In the genomic region with DNA sequence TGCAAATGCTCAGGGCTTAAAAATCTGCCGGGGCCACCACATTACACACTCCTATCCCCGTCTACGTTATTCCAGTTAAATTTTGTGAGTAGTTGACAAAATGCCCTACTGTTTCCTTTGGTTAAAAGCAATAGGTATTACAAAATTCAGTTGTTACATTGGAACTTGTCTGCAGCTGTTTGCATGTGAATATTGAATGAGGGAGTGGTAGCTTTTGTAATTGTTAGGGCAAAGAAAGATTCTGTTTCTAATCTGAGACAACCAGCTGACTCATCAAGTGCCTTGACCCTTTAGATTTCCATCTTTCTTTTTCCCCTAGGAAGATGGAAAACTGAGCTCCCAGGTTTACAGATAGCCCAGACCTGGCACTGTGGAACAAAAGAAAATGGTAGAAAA, we compare ENCODE assay signal across 9 cellular contexts. TPM values are rescaled to one million over a fixed set of nuclear protein-coding genes. Genes with fewer than 3 reads are reported as not detected.
DNase-seq lines count a peak whose midpoint lies in the region; ATAC-seq and TF ChIP-seq lines count a peak whose summit lies in the region.
"Had no signal": no experiment of that assay in that cellular context is flagged by ENCODE, and none has a peak within 500 bp of the region (broad histone marks: within the 10 kb centered on the region; RNA-seq: fewer than 3 reads in every experiment).

No MANE protein-coding gene starts in this region.

- DNase-seq in choroid plexus epithelial cell (ENCODE audit: low read depth) (peak; percentile 44), neuronal stem cell (ENCODE audit: low spot score) (no peak), cerebellum (ENCODE audit: low spot score) (no peak), germinal center (ENCODE audit: low spot score) (no peak)
- no peak for DNase-seq in NK-92 treated with Interleukin-12 subunit alpha and Interleukin-12 subunit beta, amount 100 ng/mL, for 24 hours (lab: John Stamatoyannopoulos, UW)

- H3K9ac ChIP-seq in BLaER1 treated with 17β-estradiol and CSF1 and Interleukin-3, amounts not matched to agents 10 nM and 100 nM, result 0 out of 22 replicates have a peak overlapping the region, but pooled peaks of 1 of the 11 experiments have one; percentile 2
- H3K9ac ChIP-seq in neuronal stem cell (ENCODE audit: low read depth, low read length, poor library complexity), result no peak overlapping the region

- no peak overlapping the region for H3K14ac ChIP-seq in neuronal stem cell (ENCODE audit: low read length)

- H2BK15ac ChIP-seq in neuronal stem cell (ENCODE audit: low read length), result no peak overlapping the region

- H3K27me3 ChIP-seq in BLaER1 treated with 17β-estradiol and CSF1 and Interleukin-3, amounts not matched to agents 10 nM and 100 nM, result no peaks in the 10 kb centered on the region
- no peaks in the 10 kb centered on the region for H3K27me3 ChIP-seq in neuronal stem cell (ENCODE audit: control insufficient read depth in 3 of 3, insufficient read depth in 3 of 3, low read depth in 1 of 3, low read length in 3 of 3)
- H3K27me3 ChIP-seq: MG63 had no signal

- H3K4me3 ChIP-seq in BLaER1 treated with 17β-estradiol and CSF1 and Interleukin-3, amounts not matched to agents 10 nM and 100 nM, result no peak overlapping the region
- no peak overlapping the region for H3K4me3 ChIP-seq in choroid plexus epithelial cell (ENCODE audit: low read depth, low read length)
- H3K4me3 ChIP-seq in neuronal stem cell (ENCODE audit: low read length in 2 of 2), result no peak overlapping the region
- H3K4me3 ChIP-seq: MG63 had no signal

- no peak for TF ChIP-seq CTCF in choroid plexus epithelial cell (conservative IDR thresholded peaks at IDR 0.05; ENCODE audit: low read depth, low read length)

- H3K18ac ChIP-seq in neuronal stem cell (ENCODE audit: low read length), result no peak overlapping the region

- no peak overlapping the region for H3K4ac ChIP-seq in neuronal stem cell (ENCODE audit: low read length)

- H2BK120ac ChIP-seq in neuronal stem cell (ENCODE audit: low read depth, low read length), result no peak overlapping the region

- no peak overlapping the region for H4K91ac ChIP-seq in neuronal stem cell (ENCODE audit: low read depth, low read length, poor library complexity)

- H2AFZ ChIP-seq in neuronal stem cell (ENCODE audit: low read length), result no peak overlapping the region

- H3K9me3 ChIP-seq in BLaER1 treated with 17β-estradiol and CSF1 and Interleukin-3, amounts not matched to agents 10 nM and 100 nM (replicated peaks in 1 of 11), result no peaks in the 10 kb centered on the region
- no peaks in the 10 kb centered on the region for H3K9me3 ChIP-seq in KOPT-K1 (ENCODE audit: insufficient read depth, low read length, poor library complexity, severe bottlenecking)
- no peaks in the 10 kb centered on the region for H3K9me3 ChIP-seq in neuronal stem cell (replicated peaks in 1 of 2; ENCODE audit: control insufficient read depth in 2 of 2, insufficient read depth in 1 of 2, low read depth in 1 of 2, low read length in 2 of 2)
- H3K9me3 ChIP-seq: MG63 had no signal

- H3K27ac ChIP-seq in BLaER1 treated with 17β-estradiol and CSF1 and Interleukin-3, amounts not matched to agents 10 nM and 100 nM, result peak overlapping the region in 4 of 11 experiments; percentile 27 to 46 (median 43); a peak in 4 of 22 replicates
- H3K27ac ChIP-seq in KOPT-K1 (ENCODE audit: low read depth, low read length, poor library complexity, severe bottlenecking) (peak overlapping the region; percentile 15), neuronal stem cell (replicated peaks; ENCODE audit: low read length) (peak overlapping the region; percentile 6)

- WGBS in neuronal stem cell (ENCODE audit: extremely low coverage in 2 of 2, insufficient read length in 2 of 2, insufficient replicate concordance in 1 of 2), 2 donors, result no CpG with 5 or more reads among the region's 3 CpGs

- peaks cover 17% of the 10 kb centered on the region for H3K79me1 ChIP-seq in neuronal stem cell (ENCODE audit: low read depth, low read length)

- H3K23ac ChIP-seq in neuronal stem cell (ENCODE audit: low read depth, low read length, poor library complexity), result no peak overlapping the region

- H4K20me1 ChIP-seq in BLaER1 treated with 17β-estradiol and CSF1 and Interleukin-3, amounts not matched to agents 10 nM and 100 nM, result peaks cover 96 to 100% (median 100%) of the 10 kb centered on the region in 11 experiments

- no peak for ATAC-seq in HG03025 (IDR thresholded peaks at IDR 0.05; ENCODE audit: low FRiP score, unreplicated experiment)

- peaks cover 33 to 100% (median 86%) of the 10 kb centered on the region in 10 experiments for H3K4me1 ChIP-seq in BLaER1 treated with 17β-estradiol and CSF1 and Interleukin-3, amounts not matched to agents 10 nM and 100 nM
- H3K4me1 ChIP-seq in neuronal stem cell (ENCODE audit: control insufficient read depth in 2 of 2, insufficient read depth in 1 of 2, low read depth in 1 of 2, low read length in 2 of 2), result peaks cover 2 to 34% of the 10 kb centered on the region in 2 donors

- H3K36me3 ChIP-seq in BLaER1 treated with 17β-estradiol and CSF1 and Interleukin-3, amounts not matched to agents 10 nM and 100 nM, result peaks cover 17 to 60% (median 48%) of the 10 kb centered on the region in 11 experiments
- peaks cover 30% of the 10 kb centered on the region for H3K36me3 ChIP-seq in KOPT-K1 (ENCODE audit: insufficient read depth, low read length)
- H3K36me3 ChIP-seq in neuronal stem cell (replicated peaks in 1 of 2; ENCODE audit: control insufficient read depth in 2 of 2, insufficient read depth in 2 of 2, low read length in 2 of 2), result peaks cover 21 to 46% of the 10 kb centered on the region in 2 donors

- H2BK5ac ChIP-seq in neuronal stem cell (ENCODE audit: low read length), result no peak overlapping the region

- H2BK12ac ChIP-seq in neuronal stem cell (ENCODE audit: low read length), result no peak overlapping the region

- peak overlapping the region in 9 of 11 experiments; percentile 43 to 91 (median 67); a peak in 14 of 22 replicates for H3K4me2 ChIP-seq in BLaER1 treated with 17β-estradiol and CSF1 and Interleukin-3, amounts not matched to agents 10 nM and 100 nM
- no peak overlapping the region for H3K4me2 ChIP-seq in neuronal stem cell (ENCODE audit: insufficient read depth, low read length, poor library complexity, severe bottlenecking)

- no peak overlapping the region for H2AK5ac ChIP-seq in neuronal stem cell (ENCODE audit: low read depth, low read length)

- no peak overlapping the region for H4K8ac ChIP-seq in neuronal stem cell (ENCODE audit: low read depth, low read length)

RNA-seq across cellular contexts. Expression of a gene that starts 30.2 kb away (rescaled TPM):
- 34.7 TPM for polyA plus RNA-seq in neuronal stem cell (2013, experiment 1 of 2)
- 39.1 TPM for polyA plus RNA-seq in neuronal stem cell (2013, experiment 2 of 2)
- total RNA-seq in cerebellum, result 22.8 TPM

RNA-seq across cellular contexts. Expression of a gene that starts 31.0 kb away (rescaled TPM):
- 1.1 TPM for polyA plus RNA-seq in neuronal stem cell (2013, experiment 1 of 2)
- 1.1 TPM for polyA plus RNA-seq in neuronal stem cell (2013, experiment 2 of 2)
- total RNA-seq in cerebellum, result 2.7 TPM

RNA-seq across cellular contexts. Expression of a gene that starts 43.9 kb away (rescaled TPM):
- polyA plus RNA-seq in neuronal stem cell (2013, experiment 1 of 2), result 61.3 TPM
- polyA plus RNA-seq in neuronal stem cell (2013, experiment 2 of 2), result 59.4 TPM
- total RNA-seq in cerebellum, result 56.1 TPM

RNA-seq across cellular contexts. Expression of a gene that starts 57.9 kb away (rescaled TPM):
- 52.6 TPM for polyA plus RNA-seq in neuronal stem cell (2013, experiment 1 of 2)
- polyA plus RNA-seq in neuronal stem cell (2013, experiment 2 of 2), result 53.4 TPM
- 53.8 TPM for total RNA-seq in cerebellum
